ENCODE assay signal across 8 cellular contexts in the genomic region with DNA sequence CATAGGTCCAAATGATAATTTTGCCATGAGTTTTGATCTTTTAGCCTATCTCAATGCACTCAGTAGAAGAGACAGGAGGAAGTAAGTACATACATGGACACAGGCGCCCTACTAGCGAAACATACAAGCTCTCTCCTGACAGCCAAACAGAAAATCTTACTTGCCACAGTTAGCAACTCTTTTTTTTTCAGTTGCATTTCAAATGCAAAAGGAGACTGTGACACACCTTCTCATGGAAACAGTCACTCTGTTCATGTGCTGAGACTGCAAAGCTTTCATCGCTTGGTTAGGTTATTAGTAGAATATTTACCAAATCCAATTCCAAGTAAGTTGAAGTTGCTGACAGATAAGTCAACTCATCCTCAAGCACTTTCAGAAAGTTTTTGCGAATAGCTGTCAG.
DNase-seq lines count a peak whose midpoint lies in the region; ATAC-seq and TF ChIP-seq lines count a peak whose summit lies in the region.
"Had no signal": no experiment of that assay in that cellular context is flagged by ENCODE, and none has a peak within 500 bp of the region (broad histone marks: within the 10 kb centered on the region; RNA-seq: fewer than 3 reads in every experiment).

No MANE protein-coding gene starts in this region.

- H3K9me3 ChIP-seq in endodermal cell (ENCODE audit: control insufficient read depth, low read length): no peaks in the 10 kb centered on the region

- no peak overlapping the region for H3K27ac ChIP-seq in endodermal cell (ENCODE audit: low read depth, low read length)

- DNase-seq in kidney glomerular epithelial cell (lab: John Stamatoyannopoulos, UW) (peak; percentile 35), endodermal cell (no peak), H7 (no peak)
- DNase-seq: right cardiac atrium had no signal

- peaks cover 4% of the 10 kb centered on the region for H3K36me3 Mint-ChIP-seq in endodermal cell (ENCODE audit: low read depth)

- H3K4me3 ChIP-seq in endodermal cell (ENCODE audit: low read length) (no peak overlapping the region), H7 (ENCODE audit: insufficient read depth, low read depth, low read length) (no peak overlapping the region)

- no peaks in the 10 kb centered on the region for H3K36me3 ChIP-seq in endodermal cell (ENCODE audit: control insufficient read depth, insufficient read depth, low read length)
- H3K36me3 ChIP-seq in H7 (replicated peaks; ENCODE audit: control insufficient read depth, insufficient read depth, low read length): no peaks in the 10 kb centered on the region

- ATAC-seq in GM18907 (IDR thresholded peaks at IDR 0.05; ENCODE audit: unreplicated experiment) (peak; percentile 45), GM21717 (IDR thresholded peaks at IDR 0.05; ENCODE audit: unreplicated experiment) (peak; percentile 43), HG03460 (IDR thresholded peaks at IDR 0.05; ENCODE audit: unreplicated experiment) (peak; percentile 36), HG03442 (IDR thresholded peaks at IDR 0.05; ENCODE audit: unreplicated experiment) (no peak)
- ATAC-seq: right cardiac atrium had no signal

- no peaks in the 10 kb centered on the region for H3K9me3 Mint-ChIP-seq in endodermal cell

- peaks cover 10% of the 10 kb centered on the region for H3K4me1 Mint-ChIP-seq in endodermal cell

- 94 to 97% methylated on average over 3 to 4 of the region's 4 CpGs for WGBS in endodermal cell (ENCODE audit: insufficient coverage in 1 of 2, insufficient read length in 1 of 2), 2 experiments

- no peak overlapping the region for H3K27ac Mint-ChIP-seq in endodermal cell

- H3K9ac ChIP-seq in endodermal cell (ENCODE audit: extremely low read depth, low read length, poor library complexity, severe bottlenecking): no peak overlapping the region

- no peaks in the 10 kb centered on the region for H3K4me1 ChIP-seq in endodermal cell (ENCODE audit: control insufficient read depth, insufficient read depth, low read length)

- TF ChIP-seq CTCF in endodermal cell (conservative IDR thresholded peaks at IDR 0.05): no peak

- no peaks in the 10 kb centered on the region for H3K27me3 Mint-ChIP-seq in endodermal cell (ENCODE audit: insufficient read depth)

- H3K4me3 Mint-ChIP-seq in endodermal cell: no peak overlapping the region

- H3K27me3 ChIP-seq in endodermal cell (ENCODE audit: control insufficient read depth, insufficient read depth, low read length, poor library complexity, severe bottlenecking) (no peaks in the 10 kb centered on the region), H7 (ENCODE audit: control insufficient read depth, insufficient read depth, low read length) (no peaks in the 10 kb centered on the region)
